Comparison of ENCODE assay signal across 1 cellular context in the genomic region with DNA sequence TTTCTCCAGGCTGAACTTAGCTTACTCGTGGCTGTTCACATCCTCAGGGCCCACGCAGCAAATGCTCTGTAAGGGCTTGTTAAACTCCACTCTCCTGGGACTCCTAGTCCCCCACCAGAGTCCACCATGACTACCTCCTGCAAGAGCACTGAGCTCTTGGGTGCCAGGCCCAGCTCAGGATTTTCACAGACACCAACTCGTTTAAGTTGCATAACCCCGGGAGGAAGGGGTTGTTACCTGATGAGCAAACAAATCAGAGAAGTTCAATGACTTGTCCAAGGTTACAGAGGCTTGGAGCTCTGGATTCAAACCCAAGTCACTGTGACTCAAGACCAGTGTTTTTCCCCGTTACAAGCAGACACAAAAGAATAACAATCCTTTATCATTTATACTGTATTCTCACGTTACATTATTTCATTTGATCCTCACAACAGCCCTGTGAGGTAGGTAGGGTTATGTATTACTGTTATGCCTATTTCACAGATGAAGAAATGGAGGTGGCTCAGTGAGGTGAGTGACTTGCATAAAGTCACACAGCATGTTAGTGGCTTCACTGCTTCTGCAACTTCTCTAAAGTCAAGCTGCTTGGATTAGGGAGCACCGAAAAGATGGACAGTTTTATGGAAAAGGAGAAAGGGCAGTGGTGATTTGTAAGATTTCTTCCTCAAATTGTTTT.
TF ChIP-seq lines count a peak whose summit lies in the region.

No MANE protein-coding gene starts in this region.

TF ChIP-seq in HepG2, 621 proteins besides CTCF, POLR2A, EP300 and RAD21 (continued from another document and continues in another):
- TF ChIP-seq, protein P1, sequence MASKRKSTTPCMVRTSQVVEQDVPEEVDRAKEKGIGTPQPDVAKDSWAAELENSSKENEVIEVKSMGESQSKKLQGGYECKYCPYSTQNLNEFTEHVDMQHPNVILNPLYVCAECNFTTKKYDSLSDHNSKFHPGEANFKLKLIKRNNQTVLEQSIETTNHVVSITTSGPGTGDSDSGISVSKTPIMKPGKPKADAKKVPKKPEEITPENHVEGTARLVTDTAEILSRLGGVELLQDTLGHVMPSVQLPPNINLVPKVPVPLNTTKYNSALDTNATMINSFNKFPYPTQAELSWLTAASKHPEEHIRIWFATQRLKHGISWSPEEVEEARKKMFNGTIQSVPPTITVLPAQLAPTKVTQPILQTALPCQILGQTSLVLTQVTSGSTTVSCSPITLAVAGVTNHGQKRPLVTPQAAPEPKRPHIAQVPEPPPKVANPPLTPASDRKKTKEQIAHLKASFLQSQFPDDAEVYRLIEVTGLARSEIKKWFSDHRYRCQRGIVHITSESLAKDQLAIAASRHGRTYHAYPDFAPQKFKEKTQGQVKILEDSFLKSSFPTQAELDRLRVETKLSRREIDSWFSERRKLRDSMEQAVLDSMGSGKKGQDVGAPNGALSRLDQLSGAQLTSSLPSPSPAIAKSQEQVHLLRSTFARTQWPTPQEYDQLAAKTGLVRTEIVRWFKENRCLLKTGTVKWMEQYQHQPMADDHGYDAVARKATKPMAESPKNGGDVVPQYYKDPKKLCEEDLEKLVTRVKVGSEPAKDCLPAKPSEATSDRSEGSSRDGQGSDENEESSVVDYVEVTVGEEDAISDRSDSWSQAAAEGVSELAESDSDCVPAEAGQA (IDR thresholded peaks at IDR 0.05; ENCODE audit: low read depth): no peak
- TF ChIP-seq, protein P1 (CRISPR knock-in tag; IDR thresholded peaks at IDR 0.05; ENCODE audit: borderline replicate concordance): no peak
- TF ChIP-seq, protein P2, sequence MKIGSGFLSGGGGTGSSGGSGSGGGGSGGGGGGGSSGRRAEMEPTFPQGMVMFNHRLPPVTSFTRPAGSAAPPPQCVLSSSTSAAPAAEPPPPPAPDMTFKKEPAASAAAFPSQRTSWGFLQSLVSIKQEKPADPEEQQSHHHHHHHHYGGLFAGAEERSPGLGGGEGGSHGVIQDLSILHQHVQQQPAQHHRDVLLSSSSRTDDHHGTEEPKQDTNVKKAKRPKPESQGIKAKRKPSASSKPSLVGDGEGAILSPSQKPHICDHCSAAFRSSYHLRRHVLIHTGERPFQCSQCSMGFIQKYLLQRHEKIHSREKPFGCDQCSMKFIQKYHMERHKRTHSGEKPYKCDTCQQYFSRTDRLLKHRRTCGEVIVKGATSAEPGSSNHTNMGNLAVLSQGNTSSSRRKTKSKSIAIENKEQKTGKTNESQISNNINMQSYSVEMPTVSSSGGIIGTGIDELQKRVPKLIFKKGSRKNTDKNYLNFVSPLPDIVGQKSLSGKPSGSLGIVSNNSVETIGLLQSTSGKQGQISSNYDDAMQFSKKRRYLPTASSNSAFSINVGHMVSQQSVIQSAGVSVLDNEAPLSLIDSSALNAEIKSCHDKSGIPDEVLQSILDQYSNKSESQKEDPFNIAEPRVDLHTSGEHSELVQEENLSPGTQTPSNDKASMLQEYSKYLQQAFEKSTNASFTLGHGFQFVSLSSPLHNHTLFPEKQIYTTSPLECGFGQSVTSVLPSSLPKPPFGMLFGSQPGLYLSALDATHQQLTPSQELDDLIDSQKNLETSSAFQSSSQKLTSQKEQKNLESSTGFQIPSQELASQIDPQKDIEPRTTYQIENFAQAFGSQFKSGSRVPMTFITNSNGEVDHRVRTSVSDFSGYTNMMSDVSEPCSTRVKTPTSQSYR (CRISPR knock-in tag; IDR thresholded peaks at IDR 0.05; ENCODE audit: borderline replicate concordance): peak; percentile 38; the same call in 1 of the 2 replicates
- TF ChIP-seq, protein P3, sequence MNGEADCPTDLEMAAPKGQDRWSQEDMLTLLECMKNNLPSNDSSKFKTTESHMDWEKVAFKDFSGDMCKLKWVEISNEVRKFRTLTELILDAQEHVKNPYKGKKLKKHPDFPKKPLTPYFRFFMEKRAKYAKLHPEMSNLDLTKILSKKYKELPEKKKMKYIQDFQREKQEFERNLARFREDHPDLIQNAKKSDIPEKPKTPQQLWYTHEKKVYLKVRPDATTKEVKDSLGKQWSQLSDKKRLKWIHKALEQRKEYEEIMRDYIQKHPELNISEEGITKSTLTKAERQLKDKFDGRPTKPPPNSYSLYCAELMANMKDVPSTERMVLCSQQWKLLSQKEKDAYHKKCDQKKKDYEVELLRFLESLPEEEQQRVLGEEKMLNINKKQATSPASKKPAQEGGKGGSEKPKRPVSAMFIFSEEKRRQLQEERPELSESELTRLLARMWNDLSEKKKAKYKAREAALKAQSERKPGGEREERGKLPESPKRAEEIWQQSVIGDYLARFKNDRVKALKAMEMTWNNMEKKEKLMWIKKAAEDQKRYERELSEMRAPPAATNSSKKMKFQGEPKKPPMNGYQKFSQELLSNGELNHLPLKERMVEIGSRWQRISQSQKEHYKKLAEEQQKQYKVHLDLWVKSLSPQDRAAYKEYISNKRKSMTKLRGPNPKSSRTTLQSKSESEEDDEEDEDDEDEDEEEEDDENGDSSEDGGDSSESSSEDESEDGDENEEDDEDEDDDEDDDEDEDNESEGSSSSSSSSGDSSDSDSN (CRISPR knock-in tag; IDR thresholded peaks at IDR 0.05): no peak
- TF ChIP-seq AGO1 (IDR thresholded peaks at IDR 0.05; ENCODE audit: low read depth, low read length, poor library complexity, severe bottlenecking) (no peak), SALL1 (CRISPR knock-in tag; IDR thresholded peaks at IDR 0.05) (peak; percentile 61), MAZ (IDR thresholded peaks at IDR 0.05; ENCODE audit: borderline replicate concordance, low read depth, low read length) (no peak), MAZ (CRISPR knock-in tag; IDR thresholded peaks at IDR 0.05; ENCODE audit: low read depth) (no peak), HNF4A (CRISPR knock-in tag; IDR thresholded peaks at IDR 0.05) (peak; percentile 42; the same call in 1 of the 2 replicates), PAWR (CRISPR knock-in tag; IDR thresholded peaks at IDR 0.05; ENCODE audit: borderline replicate concordance) (no peak), ISX (CRISPR knock-in tag; conservative IDR thresholded peaks at IDR 0.05) (no peak), EHMT2 (IDR thresholded peaks at IDR 0.05; ENCODE audit: borderline replicate concordance, low read depth, low read length) (no peak), ZNF350 (CRISPR knock-in tag; IDR thresholded peaks at IDR 0.05; ENCODE audit: borderline replicate concordance, low read depth) (no peak), ZNF264 (CRISPR knock-in tag; IDR thresholded peaks at IDR 0.05) (no peak), GFI1 (CRISPR knock-in tag; IDR thresholded peaks at IDR 0.05; ENCODE audit: borderline replicate concordance) (peak; percentile 100), ZNF530 (CRISPR knock-in tag; IDR thresholded peaks at IDR 0.05; ENCODE audit: low read depth) (no peak), REXO4 (CRISPR knock-in tag; IDR thresholded peaks at IDR 0.05; ENCODE audit: borderline replicate concordance) (no peak), ZFP36L1 (CRISPR knock-in tag; IDR thresholded peaks at IDR 0.05) (no peak), POLR2AphosphoS5 (IDR thresholded peaks at IDR 0.05; ENCODE audit: low read depth, low read length) (no peak), ARNTL (CRISPR knock-in tag; IDR thresholded peaks at IDR 0.05) (no peak), REL (CRISPR knock-in tag; conservative IDR thresholded peaks at IDR 0.05) (no peak), HMG20B (CRISPR knock-in tag; conservative IDR thresholded peaks at IDR 0.05) (peak; percentile 97), PRMT3 (CRISPR knock-in tag; IDR thresholded peaks at IDR 0.05; ENCODE audit: borderline replicate concordance, low read depth) (no peak), ZNF230 (CRISPR knock-in tag; IDR thresholded peaks at IDR 0.05) (no peak), SKI (IDR thresholded peaks at IDR 0.05; ENCODE audit: partially characterized antibody) (peak; percentile 52), ZNF335 (CRISPR knock-in tag; IDR thresholded peaks at IDR 0.05) (no peak), ZNF33A (CRISPR knock-in tag; IDR thresholded peaks at IDR 0.05; ENCODE audit: borderline replicate concordance) (no peak), ZNF564 (CRISPR knock-in tag; IDR thresholded peaks at IDR 0.05) (no peak), ZNF44 (CRISPR knock-in tag; IDR thresholded peaks at IDR 0.05) (no peak)
- TF ChIP-seq, protein P4, sequence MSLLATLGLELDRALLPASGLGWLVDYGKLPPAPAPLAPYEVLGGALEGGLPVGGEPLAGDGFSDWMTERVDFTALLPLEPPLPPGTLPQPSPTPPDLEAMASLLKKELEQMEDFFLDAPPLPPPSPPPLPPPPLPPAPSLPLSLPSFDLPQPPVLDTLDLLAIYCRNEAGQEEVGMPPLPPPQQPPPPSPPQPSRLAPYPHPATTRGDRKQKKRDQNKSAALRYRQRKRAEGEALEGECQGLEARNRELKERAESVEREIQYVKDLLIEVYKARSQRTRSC (CRISPR knock-in tag; IDR thresholded peaks at IDR 0.05; ENCODE audit: low read depth): no peak
- TF ChIP-seq, protein P5, sequence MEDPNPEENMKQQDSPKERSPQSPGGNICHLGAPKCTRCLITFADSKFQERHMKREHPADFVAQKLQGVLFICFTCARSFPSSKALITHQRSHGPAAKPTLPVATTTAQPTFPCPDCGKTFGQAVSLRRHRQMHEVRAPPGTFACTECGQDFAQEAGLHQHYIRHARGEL (CRISPR knock-in tag; IDR thresholded peaks at IDR 0.05): no peak
- TF ChIP-seq, protein P6, sequence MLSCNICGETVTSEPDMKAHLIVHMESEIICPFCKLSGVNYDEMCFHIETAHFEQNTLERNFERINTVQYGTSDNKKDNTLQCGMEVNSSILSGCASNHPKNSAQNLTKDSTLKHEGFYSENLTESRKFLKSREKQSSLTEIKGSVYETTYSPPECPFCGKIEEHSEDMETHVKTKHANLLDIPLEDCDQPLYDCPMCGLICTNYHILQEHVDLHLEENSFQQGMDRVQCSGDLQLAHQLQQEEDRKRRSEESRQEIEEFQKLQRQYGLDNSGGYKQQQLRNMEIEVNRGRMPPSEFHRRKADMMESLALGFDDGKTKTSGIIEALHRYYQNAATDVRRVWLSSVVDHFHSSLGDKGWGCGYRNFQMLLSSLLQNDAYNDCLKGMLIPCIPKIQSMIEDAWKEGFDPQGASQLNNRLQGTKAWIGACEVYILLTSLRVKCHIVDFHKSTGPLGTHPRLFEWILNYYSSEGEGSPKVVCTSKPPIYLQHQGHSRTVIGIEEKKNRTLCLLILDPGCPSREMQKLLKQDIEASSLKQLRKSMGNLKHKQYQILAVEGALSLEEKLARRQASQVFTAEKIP (CRISPR knock-in tag; IDR thresholded peaks at IDR 0.05; ENCODE audit: borderline replicate concordance): no peak
- TF ChIP-seq, protein P7, sequence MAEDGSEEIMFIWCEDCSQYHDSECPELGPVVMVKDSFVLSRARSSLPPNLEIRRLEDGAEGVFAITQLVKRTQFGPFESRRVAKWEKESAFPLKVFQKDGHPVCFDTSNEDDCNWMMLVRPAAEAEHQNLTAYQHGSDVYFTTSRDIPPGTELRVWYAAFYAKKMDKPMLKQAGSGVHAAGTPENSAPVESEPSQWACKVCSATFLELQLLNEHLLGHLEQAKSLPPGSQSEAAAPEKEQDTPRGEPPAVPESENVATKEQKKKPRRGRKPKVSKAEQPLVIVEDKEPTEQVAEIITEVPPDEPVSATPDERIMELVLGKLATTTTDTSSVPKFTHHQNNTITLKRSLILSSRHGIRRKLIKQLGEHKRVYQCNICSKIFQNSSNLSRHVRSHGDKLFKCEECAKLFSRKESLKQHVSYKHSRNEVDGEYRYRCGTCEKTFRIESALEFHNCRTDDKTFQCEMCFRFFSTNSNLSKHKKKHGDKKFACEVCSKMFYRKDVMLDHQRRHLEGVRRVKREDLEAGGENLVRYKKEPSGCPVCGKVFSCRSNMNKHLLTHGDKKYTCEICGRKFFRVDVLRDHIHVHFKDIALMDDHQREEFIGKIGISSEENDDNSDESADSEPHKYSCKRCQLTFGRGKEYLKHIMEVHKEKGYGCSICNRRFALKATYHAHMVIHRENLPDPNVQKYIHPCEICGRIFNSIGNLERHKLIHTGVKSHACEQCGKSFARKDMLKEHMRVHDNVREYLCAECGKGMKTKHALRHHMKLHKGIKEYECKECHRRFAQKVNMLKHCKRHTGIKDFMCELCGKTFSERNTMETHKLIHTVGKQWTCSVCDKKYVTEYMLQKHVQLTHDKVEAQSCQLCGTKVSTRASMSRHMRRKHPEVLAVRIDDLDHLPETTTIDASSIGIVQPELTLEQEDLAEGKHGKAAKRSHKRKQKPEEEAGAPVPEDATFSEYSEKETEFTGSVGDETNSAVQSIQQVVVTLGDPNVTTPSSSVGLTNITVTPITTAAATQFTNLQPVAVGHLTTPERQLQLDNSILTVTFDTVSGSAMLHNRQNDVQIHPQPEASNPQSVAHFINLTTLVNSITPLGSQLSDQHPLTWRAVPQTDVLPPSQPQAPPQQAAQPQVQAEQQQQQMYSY (CRISPR knock-in tag; IDR thresholded peaks at IDR 0.05): no peak
